ENCODE assay signal across 8 cellular contexts in the genomic region with DNA sequence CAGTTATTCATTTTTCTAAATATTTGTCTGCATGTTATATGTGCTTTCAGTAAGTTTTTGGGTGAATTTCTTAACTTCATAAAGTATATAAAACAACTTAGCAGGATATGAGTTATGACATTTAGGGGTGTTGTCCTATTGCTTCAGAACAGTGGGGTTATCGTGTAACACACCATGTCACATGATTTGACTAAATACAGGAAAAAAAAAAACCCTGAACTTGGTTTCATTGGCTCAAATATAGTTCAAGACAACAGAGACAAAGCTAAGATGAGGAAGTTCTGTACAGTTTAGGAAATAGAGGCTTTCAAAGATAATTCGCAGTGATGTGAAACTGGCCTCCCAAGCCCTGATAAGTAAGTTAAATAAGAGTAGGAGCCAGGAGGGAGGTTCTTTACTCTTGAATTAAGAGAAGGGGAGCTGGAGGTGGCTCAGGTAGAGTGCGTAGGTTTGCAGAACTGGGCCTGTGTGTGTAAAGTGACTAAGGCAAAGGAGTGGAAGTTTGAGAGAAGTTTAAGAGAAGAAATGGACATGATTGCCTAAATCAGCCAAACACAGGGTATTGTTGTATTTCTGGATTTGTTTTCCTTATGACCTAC. TPM values are rescaled to one million over a fixed set of nuclear protein-coding genes. Genes with fewer than 3 reads are reported as not detected.
DNase-seq lines count a peak whose midpoint lies in the region; ATAC-seq and TF ChIP-seq lines count a peak whose summit lies in the region.

No MANE protein-coding gene starts in this region.

- peak overlapping the region; percentile 3 for H3K27ac Mint-ChIP-seq in activated naive CD4-positive, alpha-beta T cell treated with anti-CD3 and anti-CD28 coated beads for 36 hours

- TF ChIP-seq CTCF in transverse colon (IDR thresholded peaks at IDR 0.05) = no peak

- H3K36me3 Mint-ChIP-seq in activated naive CD4-positive, alpha-beta T cell treated with anti-CD3 and anti-CD28 coated beads for 36 hours (ENCODE audit: low read depth) = no peaks in the 10 kb centered on the region
- no peaks in the 10 kb centered on the region for H3K36me3 Mint-ChIP-seq in activated T-cell treated with anti-CD3 and anti-CD28 coated beads, Interleukin-2, amount 50 U/mL, for 4 hours (ENCODE audit: insufficient read depth)

- H3K27me3 ChIP-seq in transverse colon = no peaks in the 10 kb centered on the region

- no peak for DNase-seq in activated naive CD4-positive, alpha-beta T cell treated with anti-CD3 and anti-CD28 coated beads for 36 hours
- no peak for DNase-seq in activated naive CD4-positive, alpha-beta T cell (lab: John Stamatoyannopoulos, UW)
- no peak for DNase-seq in left colon
- no peak for DNase-seq in transverse colon
- DNase-seq in central memory CD4-positive, alpha-beta T cell = no peak
- DNase-seq in activated T-cell treated with anti-CD3 and anti-CD28 coated beads, Interleukin-2, amount 50 U/mL, for 4 hours = no peak
- no peak for DNase-seq in DMS79 (lab: John Stamatoyannopoulos, UW)

- peaks cover 28 to 56% (median 29%) of the 10 kb centered on the region in 4 donors for H3K4me1 ChIP-seq in transverse colon

- peak overlapping the region in 1 of 4 donors; percentile 17 for H3K4me3 ChIP-seq in transverse colon

- H3K27ac ChIP-seq in adipose tissue (ENCODE audit: low read depth, low read length) = peak overlapping the region; percentile 68
- peak overlapping the region; percentile 71 to 80 (median 73) for H3K27ac ChIP-seq in transverse colon

- in situ Hi-C loops in transverse colon (cut with MboI; ENCODE audit: low pct_ligation_motif_present in 1 of 4, low pct_unique_long_range_greater_than_20kb in 1 of 4, low sequenced_read_pairs in 3 of 4) = loop anchor here (10.0 to 25.0 kb wide), 5 partner anchors 53 to 376 kb away; partner anchors contain the start of gene LIMS1 (in 1 of the 4)

- no peaks in the 10 kb centered on the region for H3K27me3 Mint-ChIP-seq in activated naive CD4-positive, alpha-beta T cell treated with anti-CD3 and anti-CD28 coated beads for 36 hours (ENCODE audit: low read depth)
- no peaks in the 10 kb centered on the region for H3K27me3 Mint-ChIP-seq in activated T-cell treated with anti-CD3 and anti-CD28 coated beads, Interleukin-2, amount 50 U/mL, for 4 hours (ENCODE audit: low read depth)

- TF ChIP-seq EP300 in transverse colon (IDR thresholded peaks at IDR 0.05; ENCODE audit: low read depth) = no peak

- H3K4me3 Mint-ChIP-seq in activated naive CD4-positive, alpha-beta T cell treated with anti-CD3 and anti-CD28 coated beads for 36 hours = no peak overlapping the region
- H3K4me3 Mint-ChIP-seq in activated T-cell treated with anti-CD3 and anti-CD28 coated beads, Interleukin-2, amount 50 U/mL, for 4 hours = no peak overlapping the region

- CTCF ChIA-PET in activated naive CD4-positive, alpha-beta T cell treated with anti-CD3 and anti-CD28 coated beads for 36 hours (lab: Charles Lee) = interaction anchor here (0.6 to 2.0 kb wide), 4 partner anchors 19 to 140 kb away, joined by 3 to 7 read pairs (median 4); no protein-coding TSS in a partner anchor

- H3K9me3 Mint-ChIP-seq in activated naive CD4-positive, alpha-beta T cell treated with anti-CD3 and anti-CD28 coated beads for 36 hours = no peaks in the 10 kb centered on the region
- H3K9me3 Mint-ChIP-seq in activated T-cell treated with anti-CD3 and anti-CD28 coated beads, Interleukin-2, amount 50 U/mL, for 4 hours = no peaks in the 10 kb centered on the region

- ATAC-seq in left colon = peak; percentile 27
- ATAC-seq in activated T-cell treated with anti-CD3 and anti-CD28 coated beads, Interleukin-2, amount 50 U/mL, for 4 hours = no peak

- WGBS in adipose tissue, 3 donors = 29 to 33% (median 29%) methylated on average over 3 of the region's 3 CpGs
- 45% methylated on average over 3 of the region's 3 CpGs for WGBS in transverse colon (ENCODE audit: low coverage in 1 of 2), 2 donors

- H3K9me3 ChIP-seq in transverse colon = no peaks in the 10 kb centered on the region

- peak; percentile 37 for TF ChIP-seq POLR2A in transverse colon (IDR thresholded peaks at IDR 0.05)

- peaks cover 31% of the 10 kb centered on the region for H3K4me1 Mint-ChIP-seq in activated naive CD4-positive, alpha-beta T cell treated with anti-CD3 and anti-CD28 coated beads for 36 hours (ENCODE audit: low read depth)
- peaks cover 30% of the 10 kb centered on the region for H3K4me1 Mint-ChIP-seq in activated T-cell treated with anti-CD3 and anti-CD28 coated beads, Interleukin-2, amount 50 U/mL, for 4 hours (ENCODE audit: low read depth)

- no peaks in the 10 kb centered on the region for H3K36me3 ChIP-seq in transverse colon

- intact Hi-C loops in activated naive CD4-positive, alpha-beta T cell treated with anti-CD3 and anti-CD28 coated beads for 36 hours (cut with micrococcal nuclease) = loop anchor here (10.0 kb wide), 1 partner anchor 413 kb away; no protein-coding TSS in a partner anchor
- intact Hi-C loops in left colon (cut with DNase I, micrococcal nuclease) (loop anchor here in 1 of 2 donors (10.0 kb wide), 2 partner anchors 53 to 213 kb away; partner anchors contain the start of genes LIMS1 and SULT1C4), transverse colon (cut with DNase I; ENCODE audit: low total_unique reads) (loop anchor here (10.0 kb wide), 1 partner anchor 243 kb away; no protein-coding TSS in a partner anchor)

RNA-seq across cellular contexts. Expression of gene LIMS1, which starts 53.9 kb away (rescaled TPM):
- 10 to 100 TPM; 43.8 to 47.1 TPM for total RNA-seq in activated naive CD4-positive, alpha-beta T cell treated with anti-CD3 and anti-CD28 coated beads for 36 hours
- polyA plus RNA-seq in adipose tissue = 10 to 100 TPM; 15.8 to 64.4 (median 40.0) TPM
- 10 to 100 TPM; 28.4 to 33.9 TPM for total RNA-seq in left colon
- total RNA-seq in transverse colon = 10 to 100 TPM in 3 of 4 donors, 1 to 10 TPM in 1; 4.5 to 41.0 (median 24.1) TPM
- total RNA-seq in activated T-cell treated with anti-CD3 and anti-CD28 coated beads, Interleukin-2, amount 50 U/mL, for 4 hours = 10 to 100 TPM; 40.2 to 45.0 (median 41.2) TPM
